Comparison of ENCODE assay signal across 10 cellular contexts in the genomic region with DNA sequence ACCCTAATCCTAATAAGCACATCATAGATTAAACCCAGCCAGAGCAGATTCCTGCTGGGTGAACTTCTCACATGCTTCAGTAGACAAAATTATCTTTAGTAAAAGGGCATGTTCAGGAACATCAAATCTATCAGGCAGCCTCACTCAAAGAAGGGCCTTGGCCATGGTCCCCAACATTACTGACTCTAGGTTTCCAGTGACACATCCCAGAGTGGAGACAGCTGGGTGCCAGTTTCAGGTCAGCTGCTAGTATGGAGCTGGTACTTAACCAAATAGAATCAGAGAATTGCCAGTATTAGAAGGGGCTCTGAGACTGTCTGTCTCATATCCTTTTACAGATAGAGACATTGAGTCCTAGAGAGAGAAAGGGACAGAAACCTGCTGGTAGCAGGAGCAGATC.
"Had no signal": no experiment of that assay in that cellular context is flagged by ENCODE, and none has a peak within 500 bp of the region (broad histone marks: within the 10 kb centered on the region; RNA-seq: fewer than 3 reads in every experiment).

No MANE protein-coding gene starts in this region.

- DNase-seq: cerebellar nuclear complex; effector CD4-positive, alpha-beta T cell; kidney; left colon; mammary epithelial cell; natural killer cell; posterior cingulate gyrus; stimulated activated CD4-positive, alpha-beta T cell treated with anti-CD3 and anti-CD28 coated beads, Interleukin-2, amount 100 ng/mL, for 48 hours; stimulated activated naive CD4-positive, alpha-beta T cell treated with Interleukin-2 at 50 U/mL for 16 hours; trophoblast cell had no signal

- ATAC-seq: left colon, natural killer cell had no signal
